In the genomic region with DNA sequence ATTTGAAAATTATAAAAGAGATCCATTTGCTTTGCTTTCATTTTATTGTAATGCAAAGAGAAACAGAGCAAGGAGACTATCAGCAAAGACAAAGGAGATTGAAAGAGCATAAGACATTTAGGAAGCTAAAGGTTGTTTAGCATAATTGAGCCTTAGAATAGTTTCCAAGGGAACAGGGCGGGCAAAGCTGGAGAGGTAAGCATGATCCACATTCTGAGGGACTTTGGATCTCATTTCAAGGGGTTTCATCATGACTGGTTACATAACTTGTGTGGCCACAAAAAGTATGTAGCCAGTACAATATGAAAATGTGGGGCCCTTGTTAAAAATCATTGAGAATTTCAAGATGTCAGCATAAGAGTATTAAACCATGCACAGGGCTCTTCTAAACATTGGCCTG, we compare ENCODE assay signal across 28 cellular contexts.
A peak's percentile ranks its signal among the peaks of the same experiment; 100 is the strongest.
DNase-seq lines count a peak whose midpoint lies in the region; ATAC-seq and TF ChIP-seq lines count a peak whose summit lies in the region.
"Had no signal": no experiment of that assay in that cellular context is flagged by ENCODE, and none has a peak within 500 bp of the region (broad histone marks: within the 10 kb centered on the region; RNA-seq: fewer than 3 reads in every experiment).

No MANE protein-coding gene starts in this region.

- no peaks in the 10 kb centered on the region for H3K9me2 ChIP-seq in SK-N-SH

- no peaks in the 10 kb centered on the region for H3K36me3 Mint-ChIP-seq in stimulated activated memory B cell treated with anti-CD40 and anti-IgM and Interleukin-4, amounts not matched to agents 10 μg/mL and 1 μg/mL and 100 μg/mL, for 72 hours
- no peaks in the 10 kb centered on the region for H3K36me3 Mint-ChIP-seq in CD4-positive, alpha-beta T cell (ENCODE audit: low read depth)
- H3K36me3 Mint-ChIP-seq: IgD-negative memory B cell, immature natural killer cell, mesothelial cell of epicardium had no signal

- no peak overlapping the region for H3K4me3 ChIP-seq in H7 (ENCODE audit: insufficient read depth, low read depth, low read length)
- H3K4me3 ChIP-seq in NT2/D1 (ENCODE audit: insufficient read length, low read depth): no peak overlapping the region
- H3K4me3 ChIP-seq in right lobe of liver: no peak overlapping the region
- no peak overlapping the region for H3K4me3 ChIP-seq in SK-N-SH (ENCODE audit: low read depth in 2 of 2, low read length in 1 of 2)
- H3K4me3 ChIP-seq: cardiac muscle cell, esophagus muscularis mucosa, left ventricle myocardium inferior, stomach, tibial artery had no signal

- H3K36me3 ChIP-seq in H7 (replicated peaks; ENCODE audit: control insufficient read depth, insufficient read depth, low read length) (no peaks in the 10 kb centered on the region), NT2/D1 (ENCODE audit: insufficient read depth, insufficient read length, low read length) (no peaks in the 10 kb centered on the region), right lobe of liver (no peaks in the 10 kb centered on the region), SK-N-SH (replicated peaks in 1 of 2; ENCODE audit: control insufficient read depth in 1 of 2, insufficient read depth in 2 of 2, low read length in 1 of 2) (no peaks in the 10 kb centered on the region)
- H3K36me3 ChIP-seq: cardiac muscle cell, esophagus muscularis mucosa, left ventricle myocardium inferior, stomach, tibial artery had no signal

- no peaks in the 10 kb centered on the region for H4K20me1 ChIP-seq in SK-N-SH (ENCODE audit: insufficient read depth)

- TF ChIP-seq EP300 in SK-N-SH (IDR thresholded peaks at IDR 0.05; ENCODE audit: borderline replicate concordance in 1 of 2, low read depth in 1 of 2, low read length in 1 of 2): no peak

- H3K27me3 Mint-ChIP-seq in stimulated activated memory B cell treated with anti-CD40 and anti-IgM and Interleukin-4, amounts not matched to agents 10 μg/mL and 1 μg/mL and 100 μg/mL, for 72 hours: no peaks in the 10 kb centered on the region
- H3K27me3 Mint-ChIP-seq in CD4-positive, alpha-beta T cell: no peaks in the 10 kb centered on the region
- H3K27me3 Mint-ChIP-seq: activated CD4-positive, alpha-beta memory T cell treated with anti-CD3 and anti-CD28 coated beads, Interleukin-2, amount 10 ng/mL, durations not matched to agents 7 days and 5 days; activated T-helper 17 cell treated with anti-CD3 and anti-CD28 coated beads, Interleukin-2, amount 50 U/mL, for 72 hours; IgD-negative memory B cell; naive thymus-derived CD4-positive, alpha-beta T cell had no signal

- no peak overlapping the region for H2AFZ ChIP-seq in SK-N-SH (ENCODE audit: low read depth)

- H3K27me3 ChIP-seq in H7 (ENCODE audit: control insufficient read depth, insufficient read depth, low read length): no peaks in the 10 kb centered on the region
- H3K27me3 ChIP-seq in NT2/D1 (ENCODE audit: insufficient read depth, insufficient read length): no peaks in the 10 kb centered on the region
- H3K27me3 ChIP-seq in right lobe of liver: no peaks in the 10 kb centered on the region
- H3K27me3 ChIP-seq in CD4-positive, alpha-beta T cell (ENCODE audit: control insufficient read depth, insufficient read depth, low read length): no peaks in the 10 kb centered on the region
- H3K27me3 ChIP-seq in SK-N-SH (ENCODE audit: insufficient read depth): no peaks in the 10 kb centered on the region; the same call in 1 of the 2 replicates
- H3K27me3 ChIP-seq: cardiac muscle cell, esophagus muscularis mucosa, stomach, tibial artery had no signal

- TF ChIP-seq POLR2A in erythroblast (IDR thresholded peaks at IDR 0.05; ENCODE audit: low read length) (no peak), right lobe of liver (IDR thresholded peaks at IDR 0.05) (no peak)

- H3K9ac ChIP-seq in NT2/D1 (ENCODE audit: insufficient read length, low read depth): no peak overlapping the region
- H3K9ac ChIP-seq in SK-N-SH: no peak overlapping the region

- no peaks in the 10 kb centered on the region for H3K9me3 Mint-ChIP-seq in stimulated activated memory B cell treated with anti-CD40 and anti-IgM and Interleukin-4, amounts not matched to agents 10 μg/mL and 1 μg/mL and 100 μg/mL, for 72 hours
- no peaks in the 10 kb centered on the region for H3K9me3 Mint-ChIP-seq in CD4-positive, alpha-beta T cell
- H3K9me3 Mint-ChIP-seq: activated CD4-positive, alpha-beta memory T cell treated with anti-CD3 and anti-CD28 coated beads, Interleukin-2, amount 10 ng/mL, durations not matched to agents 7 days and 5 days; activated T-helper 17 cell treated with anti-CD3 and anti-CD28 coated beads, Interleukin-2, amount 50 U/mL, for 72 hours; IgD-negative memory B cell; immature natural killer cell; mesothelial cell of epicardium; naive thymus-derived CD4-positive, alpha-beta T cell had no signal

- no peaks in the 10 kb centered on the region for H3F3A ChIP-seq in SK-N-SH (replicated peaks; ENCODE audit: insufficient read depth)

- no peak overlapping the region for H3K27ac Mint-ChIP-seq in stimulated activated memory B cell treated with anti-CD40 and anti-IgM and Interleukin-4, amounts not matched to agents 10 μg/mL and 1 μg/mL and 100 μg/mL, for 72 hours
- H3K27ac Mint-ChIP-seq in CD4-positive, alpha-beta T cell: no peak overlapping the region
- H3K27ac Mint-ChIP-seq: activated CD4-positive, alpha-beta memory T cell treated with anti-CD3 and anti-CD28 coated beads, Interleukin-2, amount 10 ng/mL, durations not matched to agents 7 days and 5 days; activated T-helper 17 cell treated with anti-CD3 and anti-CD28 coated beads, Interleukin-2, amount 50 U/mL, for 72 hours; CD14-positive monocyte; IgD-negative memory B cell; mesothelial cell of epicardium; naive thymus-derived CD4-positive, alpha-beta T cell had no signal

- intact Hi-C loops in right lobe of liver (cut with DNase I): no loop called here
- intact Hi-C loops in CD4-positive, alpha-beta T cell (cut with DNase I, micrococcal nuclease): no loop called here

- H3K27ac ChIP-seq in right lobe of liver (no peak overlapping the region), SK-N-SH (ENCODE audit: low read depth in 2 of 2, low read length in 1 of 2) (no peak overlapping the region)
- no peak overlapping the region for H3K27ac ChIP-seq in CD4-positive, alpha-beta T cell (ENCODE audit: low read depth, low read length)
- H3K27ac ChIP-seq: cardiac muscle cell, esophagus muscularis mucosa, left ventricle myocardium inferior, stomach, tibial artery had no signal

- POLR2A ChIA-PET in CD4-positive, alpha-beta T cell (lab: Charles Lee): no interaction called here
- POLR2A ChIA-PET in SK-N-SH (lab: Yijun Ruan, JAX): no interaction called here

- H3K9me3 ChIP-seq in NT2/D1 (ENCODE audit: insufficient read depth, low read length): no peaks in the 10 kb centered on the region
- no peaks in the 10 kb centered on the region for H3K9me3 ChIP-seq in right lobe of liver
- no peaks in the 10 kb centered on the region for H3K9me3 ChIP-seq in CD4-positive, alpha-beta T cell (ENCODE audit: control insufficient read depth, low read length)
- no peaks in the 10 kb centered on the region for H3K9me3 ChIP-seq in SK-N-SH
- H3K9me3 ChIP-seq: esophagus muscularis mucosa, left ventricle myocardium inferior, stomach, tibial artery had no signal

- WGBS in right lobe of liver (ENCODE audit: insufficient coverage, low coverage, low lambda C conversion rate, missing lambda C conversion rate): 55% methylated on average over 1 of the region's 1 CpG
- 58% methylated on average over 1 of the region's 1 CpG for WGBS in SK-N-SH (ENCODE audit: low lambda C conversion rate)

- CTCF ChIA-PET in CD4-positive, alpha-beta T cell (lab: Charles Lee): no interaction called here
- CTCF ChIA-PET in SK-N-SH (lab: Yijun Ruan, JAX): interaction anchor here (0.8 kb wide), 1 partner anchor 9 kb away, joined by 3 read pairs; no protein-coding TSS in a partner anchor

- no peak for TF ChIP-seq CTCF in right lobe of liver (IDR thresholded peaks at IDR 0.05)
- TF ChIP-seq CTCF in CD4-positive, alpha-beta T cell (IDR thresholded peaks at IDR 0.05): no peak
- no peak for TF ChIP-seq CTCF in SK-N-SH (IDR thresholded peaks at IDR 0.05)

- no peak overlapping the region for H3K4me2 ChIP-seq in SK-N-SH

- H3K4me1 ChIP-seq in NT2/D1 (ENCODE audit: insufficient read depth, insufficient read length) (no peaks in the 10 kb centered on the region), right lobe of liver (no peaks in the 10 kb centered on the region), SK-N-SH (ENCODE audit: control insufficient read depth in 1 of 2, insufficient read depth in 2 of 2, low read depth in 1 of 2, low read length in 1 of 2) (no peaks in the 10 kb centered on the region; a peak in 1 of 4 replicates)
- H3K4me1 ChIP-seq: esophagus muscularis mucosa, left ventricle myocardium inferior, stomach, tibial artery had no signal

- no peak for TF ChIP-seq RAD21 in SK-N-SH (IDR thresholded peaks at IDR 0.05; ENCODE audit: low read length)

- H3K4me3 Mint-ChIP-seq in stimulated activated memory B cell treated with anti-CD40 and anti-IgM and Interleukin-4, amounts not matched to agents 10 μg/mL and 1 μg/mL and 100 μg/mL, for 72 hours: no peak overlapping the region
- no peak overlapping the region for H3K4me3 Mint-ChIP-seq in CD4-positive, alpha-beta T cell
- H3K4me3 Mint-ChIP-seq: activated CD4-positive, alpha-beta memory T cell treated with anti-CD3 and anti-CD28 coated beads, Interleukin-2, amount 10 ng/mL, durations not matched to agents 7 days and 5 days; activated T-helper 17 cell treated with anti-CD3 and anti-CD28 coated beads, Interleukin-2, amount 50 U/mL, for 72 hours; CD14-positive monocyte; IgD-negative memory B cell; immature natural killer cell; mesothelial cell of epicardium; naive thymus-derived CD4-positive, alpha-beta T cell had no signal

- H3K4me1 Mint-ChIP-seq in stimulated activated memory B cell treated with anti-CD40 and anti-IgM and Interleukin-4, amounts not matched to agents 10 μg/mL and 1 μg/mL and 100 μg/mL, for 72 hours: no peaks in the 10 kb centered on the region
- no peaks in the 10 kb centered on the region for H3K4me1 Mint-ChIP-seq in CD4-positive, alpha-beta T cell (ENCODE audit: low read depth)
- H3K4me1 Mint-ChIP-seq: activated CD4-positive, alpha-beta memory T cell treated with anti-CD3 and anti-CD28 coated beads, Interleukin-2, amount 10 ng/mL, durations not matched to agents 7 days and 5 days; activated T-helper 17 cell treated with anti-CD3 and anti-CD28 coated beads, Interleukin-2, amount 50 U/mL, for 72 hours; CD14-positive monocyte; IgD-negative memory B cell; immature natural killer cell; naive thymus-derived CD4-positive, alpha-beta T cell had no signal

- H3K79me2 ChIP-seq in SK-N-SH (ENCODE audit: insufficient read depth): no peaks in the 10 kb centered on the region

- DNase-seq in H7 (peak; percentile 28), NT2/D1 (ENCODE audit: low read depth, low spot score) (peak; percentile 35), erythroblast (lab: John Stamatoyannopoulos, UW) (peak; percentile 1 to 37), right lobe of liver (no peak), SK-N-SH (no peak)
- no peak for DNase-seq in CD4-positive, alpha-beta T cell
- DNase-seq: activated CD4-positive, alpha-beta memory T cell treated with anti-CD3 and anti-CD28 coated beads, Interleukin-2, amount 10 ng/mL, durations not matched to agents 7 days and 5 days; activated CD4-positive, CD25-positive, alpha-beta regulatory T cell treated with anti-CD3 and anti-CD28 coated beads, Interleukin-2, amount 50 U/mL, for 72 hours; activated CD8-positive, alpha-beta memory T cell treated with anti-CD3 and anti-CD28 coated beads, Interleukin-2, amount 50 U/mL, for 48 hours; activated naive CD4-positive, alpha-beta T cell treated with anti-CD3 and anti-CD28 coated beads, Interleukin-2, amount 50 U/mL, for 16 hours; cortex of kidney; immature natural killer cell; left ventricle myocardium inferior; naive thymus-derived CD4-positive, alpha-beta T cell; NCI-H1105 treated with DMSO at 0.1 percent for 48 hours; NCI-H2029 treated with DMSO at 0.1 percent for 48 hours; NCI-H226; stomach; T-helper 1 cell; tibial artery had no signal

- ATAC-seq in right lobe of liver (peak in 3 of 4 donors; percentile 43 to 70 (median 65)), HG03520 (IDR thresholded peaks at IDR 0.05; ENCODE audit: unreplicated experiment) (no peak)
- ATAC-seq in stimulated activated memory B cell treated with anti-CD40 and anti-IgM and Interleukin-4, amounts not matched to agents 10 μg/mL and 1 μg/mL and 100 μg/mL, for 72 hours: no peak
- ATAC-seq in CD4-positive, alpha-beta T cell (ENCODE audit: poor library complexity): no peak
- ATAC-seq: activated T-helper 17 cell treated with anti-CD3 and anti-CD28 coated beads, Interleukin-2, amount 50 U/mL, for 72 hours; naive thymus-derived CD4-positive, alpha-beta T cell had no signal

Comparison
In these comparisons a context has a peak if more than half of its experiments do, and no peak if none do; other contexts are left out.
1. DNase-seq: peak in H7 (single experiment), NT2/D1 (single experiment) and erythroblast (2 of 2); none in right lobe of liver (0 of 3), CD4-positive, alpha-beta T cell (0 of 10) and SK-N-SH (single experiment).
2. ATAC-seq: peak in right lobe of liver (3 of 4); none in stimulated activated memory B cell treated with anti-CD40 and anti-IgM and Interleukin-4, amounts not matched to agents 10 μg/mL and 1 μg/mL and 100 μg/mL, for 72 hours (single experiment), CD4-positive, alpha-beta T cell (single experiment) and HG03520 (single experiment).